Comparison of ENCODE assay signal across 8 cellular contexts in the genomic region with DNA sequence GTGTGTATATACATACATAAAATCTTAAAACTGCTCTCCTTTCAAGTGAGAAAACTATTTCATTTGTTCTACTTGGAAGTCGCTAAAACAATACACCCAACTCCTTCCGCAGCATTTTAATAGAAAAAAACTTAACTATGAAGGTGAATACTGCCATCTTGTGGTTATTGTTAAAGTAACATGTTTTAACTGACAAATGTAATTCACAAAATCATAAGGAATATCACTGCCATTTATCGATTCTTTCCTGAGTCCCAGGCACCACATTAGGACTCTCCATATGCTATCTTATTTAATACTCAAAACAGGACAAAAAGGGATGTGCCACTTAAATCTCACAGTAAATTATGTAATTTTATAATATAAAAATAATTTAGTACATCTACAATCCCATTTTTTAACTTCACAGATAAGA.
DNase-seq lines count a peak whose midpoint lies in the region; ATAC-seq, FAIRE-seq and TF ChIP-seq lines count a peak whose summit lies in the region.

No MANE protein-coding gene starts in this region.

- no peak overlapping the region for H3K4me3 Mint-ChIP-seq in activated CD4-positive, alpha-beta memory T cell treated with anti-CD3 and anti-CD28 coated beads, Interleukin-2, amount 10 ng/mL, durations not matched to agents 7 days and 5 days

- peaks cover 13% of the 10 kb centered on the region for H3K27me3 Mint-ChIP-seq in activated CD4-positive, alpha-beta memory T cell treated with anti-CD3 and anti-CD28 coated beads, Interleukin-2, amount 10 ng/mL, durations not matched to agents 7 days and 5 days

- ATAC-seq in GM21737 (IDR thresholded peaks at IDR 0.05; ENCODE audit: unreplicated experiment): no peak

- peak; percentile 90 for FAIRE-seq in A204.1 (lab: Jason Lieb, UNC)

- H3K27me3 ChIP-seq in stomach: no peaks in the 10 kb centered on the region

- no peaks in the 10 kb centered on the region for H3K36me3 Mint-ChIP-seq in activated CD4-positive, alpha-beta memory T cell treated with anti-CD3 and anti-CD28 coated beads, Interleukin-2, amount 10 ng/mL, durations not matched to agents 7 days and 5 days (ENCODE audit: low read depth)

- no peak for TF ChIP-seq EP300 in stomach (IDR thresholded peaks at IDR 0.05)

- WGBS in stomach, 5 donors: 2 to 6% (median 3%) methylated on average over 3 of the region's 3 CpGs

- H3K27ac Mint-ChIP-seq in activated CD4-positive, alpha-beta memory T cell treated with anti-CD3 and anti-CD28 coated beads, Interleukin-2, amount 10 ng/mL, durations not matched to agents 7 days and 5 days: no peak overlapping the region

- H3K36me3 ChIP-seq in stomach: no peaks in the 10 kb centered on the region

- H3K9me3 Mint-ChIP-seq in activated CD4-positive, alpha-beta memory T cell treated with anti-CD3 and anti-CD28 coated beads, Interleukin-2, amount 10 ng/mL, durations not matched to agents 7 days and 5 days: no peaks in the 10 kb centered on the region

- no peak overlapping the region for H3K27ac ChIP-seq in stomach

- peak; percentile 59 for DNase-seq in NCI-H1048 (lab: John Stamatoyannopoulos, UW)
- DNase-seq in SKM-1 treated with dmso at 0.1 percent for 144 hours (lab: John Stamatoyannopoulos, UW; ENCODE audit: unreplicated experiment): peak; percentile 45
- DNase-seq in germinal center (ENCODE audit: low spot score): peak; percentile 11
- no peak for DNase-seq in stomach
- DNase-seq in activated CD4-positive, alpha-beta memory T cell treated with anti-CD3 and anti-CD28 coated beads, Interleukin-2, amount 10 ng/mL, durations not matched to agents 7 days and 5 days: no peak

- intact Hi-C loops in stomach (cut with DNase I; ENCODE audit: low total_unique reads): loop anchor here (5.0 kb wide), 1 partner anchor 1700 kb away; no protein-coding TSS in a partner anchor

- H3K9me3 ChIP-seq in stomach: no peaks in the 10 kb centered on the region

- TF ChIP-seq CTCF in GM12873 (IDR thresholded peaks at IDR 0.05; ENCODE audit: insufficient read depth, low read depth, low read length, missing control alignments) (peak; percentile 24), stomach (IDR thresholded peaks at IDR 0.05) (peak in 4 of 7 experiments; percentile 23 to 55 (median 48))

- no peak overlapping the region for H3K4me3 ChIP-seq in stomach

- POLR2A ChIA-PET in activated CD4-positive, alpha-beta memory T cell treated with anti-CD3 and anti-CD28 coated beads, Interleukin-2, amount 10 ng/mL, durations not matched to agents 7 days and 5 days (lab: Charles Lee): no interaction called here

- peaks cover 0 to 7% (median 2%) of the 10 kb centered on the region in 4 donors for H3K4me1 ChIP-seq in stomach

- no peak for TF ChIP-seq POLR2A in stomach (IDR thresholded peaks at IDR 0.05)

- H3K4me1 Mint-ChIP-seq in activated CD4-positive, alpha-beta memory T cell treated with anti-CD3 and anti-CD28 coated beads, Interleukin-2, amount 10 ng/mL, durations not matched to agents 7 days and 5 days: no peaks in the 10 kb centered on the region

- CTCF ChIA-PET in activated CD4-positive, alpha-beta memory T cell treated with anti-CD3 and anti-CD28 coated beads, Interleukin-2, amount 10 ng/mL, durations not matched to agents 7 days and 5 days (lab: Charles Lee): interaction anchor here (0.6 to 1.4 kb wide), 4 partner anchors 15 to 1694 kb away, joined by 3 to 4 read pairs (median 4); no protein-coding TSS in a partner anchor

Comparison
In these comparisons a context has a peak if more than half of its experiments do, and no peak if none do; other contexts are left out.
1. DNase-seq: peak in NCI-H1048 (single experiment), SKM-1 treated with dmso at 0.1 percent for 144 hours (single experiment) and germinal center (single experiment); none in stomach (single experiment) and activated CD4-positive, alpha-beta memory T cell treated with anti-CD3 and anti-CD28 coated beads, Interleukin-2, amount 10 ng/mL, durations not matched to agents 7 days and 5 days (single experiment).